ENCODE assay signal across 1 cellular context in genomic region chr18:21704603-21705364, GRCh38.
TF ChIP-seq lines count a peak whose summit lies in the region.

ABHD3 (minus strand) TSS chr18:21704774; CDS start chr18:21704665, 109 bp downstream.

TF ChIP-seq in IMR-90, 13 proteins besides CTCF, POLR2A, EP300 and RAD21 (continued from another document):
- TF ChIP-seq NFE2L2 (IDR thresholded peaks at IDR 0.05; ENCODE audit: low read depth, low read length) (no peak), FOS (IDR thresholded peaks at IDR 0.05; ENCODE audit: low read depth, low read length) (no peak), ELK1 (IDR thresholded peaks at IDR 0.05; ENCODE audit: borderline replicate concordance, low read depth, low read length) (no peak)
